ENCODE assay signal across 15 cellular contexts in genomic region chr3:126544596-126545281, GRCh38. TPM values are rescaled to one million over a fixed set of nuclear protein-coding genes. Genes with fewer than 3 reads are reported as not detected.
DNase-seq lines count a peak whose midpoint lies in the region; ATAC-seq and TF ChIP-seq lines count a peak whose summit lies in the region.
"Had no signal": no experiment of that assay in that cellular context is flagged by ENCODE, and none has a peak within 500 bp of the region (broad histone marks: within the 10 kb centered on the region; RNA-seq: fewer than 3 reads in every experiment).

No MANE protein-coding gene starts in this region.

- no peak overlapping the region for H2BK15ac ChIP-seq in H9 (ENCODE audit: low read depth, low read length)

- H3K4me2 ChIP-seq in H9 (ENCODE audit: insufficient read depth, insufficient read length, low read length): no peak overlapping the region

- peaks cover 4% of the 10 kb centered on the region; the same call in 1 of the 2 replicates for H3K4me1 ChIP-seq in H9 (ENCODE audit: insufficient read depth, low read length)
- H3K4me1 ChIP-seq: breast epithelium had no signal

- H2BK120ac ChIP-seq in H9 (ENCODE audit: low read depth, low read length, poor library complexity, severe bottlenecking): no peak overlapping the region

- no peak overlapping the region for H2AFZ ChIP-seq in H9 (ENCODE audit: low read length)

- WGBS in H9 (ENCODE audit: extremely low coverage, insufficient read length, low lambda C conversion rate): no CpG with 5 or more reads among the region's 7 CpGs

- no peak overlapping the region for H2BK12ac ChIP-seq in H9 (ENCODE audit: insufficient read length, low read depth, low read length)

- no peak overlapping the region for H3K9ac ChIP-seq in H9 (ENCODE audit: extremely low read depth, insufficient read length, low read length)

- no peaks in the 10 kb centered on the region for H3K79me1 ChIP-seq in H9 (ENCODE audit: insufficient read depth, low read depth, low read length, poor library complexity, severe bottlenecking)

- no peaks in the 10 kb centered on the region for H3K9me3 Mint-ChIP-seq in H9
- H3K9me3 Mint-ChIP-seq in dendritic cell treated with granulocyte-macrophage colony-stimulating factor and Interleukin-4, amounts not matched to agents 40 ng/mL and 50 ng/mL, for 4 days: peaks cover 5% of the 10 kb centered on the region
- H3K9me3 Mint-ChIP-seq in activated naive CD4-positive, alpha-beta T cell treated with anti-CD3 and anti-CD28 coated beads, Interleukin-2, amount 10 ng/mL, durations not matched to agents 7 days and 5 days: peaks cover 4% of the 10 kb centered on the region

- no peak overlapping the region for H2AK5ac ChIP-seq in H9 (ENCODE audit: insufficient read length, low read length)

- no peak overlapping the region for H2BK5ac ChIP-seq in H9 (ENCODE audit: insufficient read length, low read length)

- no peaks in the 10 kb centered on the region for H3K79me2 ChIP-seq in H9 (ENCODE audit: insufficient read depth, low read length)

- no peak overlapping the region for H3K27ac ChIP-seq in H9 (ENCODE audit: insufficient read length, low read depth, low read length)
- H3K27ac ChIP-seq: breast epithelium, C4-2B, epithelial cell of prostate, ovary had no signal

- peak; percentile 13 for DNase-seq in 8988T
- peak; percentile 14 for DNase-seq in H9
- DNase-seq in omental fat pad (ENCODE audit: low spot score): peak; percentile 20
- no peak for DNase-seq in HUDEP-2 (lab: John Stamatoyannopoulos, UW; ENCODE audit: unreplicated experiment in 76 of 76)
- DNase-seq in NCI-H526 (lab: John Stamatoyannopoulos, UW): no peak
- DNase-seq in activated naive CD4-positive, alpha-beta T cell treated with anti-CD3 and anti-CD28 coated beads, Interleukin-2, amount 10 ng/mL, durations not matched to agents 7 days and 5 days: no peak
- no peak for DNase-seq in Ammon's horn (ENCODE audit: low spot score)
- DNase-seq: activated CD4-positive, alpha-beta T cell treated with anti-CD3 and anti-CD28 coated beads for 36 hours; NCI-H1694; SW 1271 had no signal

- H3K4me1 Mint-ChIP-seq in H9: peaks cover 23 to 36% of the 10 kb centered on the region in 2 experiments
- peaks cover 73% of the 10 kb centered on the region for H3K4me1 Mint-ChIP-seq in dendritic cell treated with granulocyte-macrophage colony-stimulating factor and Interleukin-4, amounts not matched to agents 40 ng/mL and 50 ng/mL, for 4 days (ENCODE audit: low read depth)
- H3K4me1 Mint-ChIP-seq in activated naive CD4-positive, alpha-beta T cell treated with anti-CD3 and anti-CD28 coated beads, Interleukin-2, amount 10 ng/mL, durations not matched to agents 7 days and 5 days: peaks cover 3% of the 10 kb centered on the region
- H3K4me1 Mint-ChIP-seq: activated CD4-positive, alpha-beta T cell treated with anti-CD3 and anti-CD28 coated beads for 36 hours had no signal

- H3K27ac Mint-ChIP-seq in H9: peak overlapping the region in 1 of 3 experiments; percentile 67; a peak in 2 of 7 replicates
- H3K27ac Mint-ChIP-seq in dendritic cell treated with granulocyte-macrophage colony-stimulating factor and Interleukin-4, amounts not matched to agents 40 ng/mL and 50 ng/mL, for 4 days: peak overlapping the region; percentile 49
- no peak overlapping the region for H3K27ac Mint-ChIP-seq in activated naive CD4-positive, alpha-beta T cell treated with anti-CD3 and anti-CD28 coated beads, Interleukin-2, amount 10 ng/mL, durations not matched to agents 7 days and 5 days
- H3K27ac Mint-ChIP-seq: activated CD4-positive, alpha-beta T cell treated with anti-CD3 and anti-CD28 coated beads for 36 hours had no signal

- H3K23me2 ChIP-seq in H9 (ENCODE audit: insufficient read length, low read depth, low read length, poor library complexity, severe bottlenecking): no peaks in the 10 kb centered on the region

- peaks cover 0 to 3% (median 0%) of the 10 kb centered on the region in 3 experiments; a peak in 2 of 7 replicates for H3K36me3 Mint-ChIP-seq in H9 (ENCODE audit: insufficient read depth in 1 of 3, low read depth in 3 of 3)
- H3K36me3 Mint-ChIP-seq in dendritic cell treated with granulocyte-macrophage colony-stimulating factor and Interleukin-4, amounts not matched to agents 40 ng/mL and 50 ng/mL, for 4 days (ENCODE audit: low read depth): peaks cover 39% of the 10 kb centered on the region
- H3K36me3 Mint-ChIP-seq in activated naive CD4-positive, alpha-beta T cell treated with anti-CD3 and anti-CD28 coated beads, Interleukin-2, amount 10 ng/mL, durations not matched to agents 7 days and 5 days: peaks cover 2% of the 10 kb centered on the region

- H3K14ac ChIP-seq in H9 (ENCODE audit: insufficient read depth, low read length): no peak overlapping the region

- no peak overlapping the region for H3K4me3 Mint-ChIP-seq in H9
- H3K4me3 Mint-ChIP-seq in dendritic cell treated with granulocyte-macrophage colony-stimulating factor and Interleukin-4, amounts not matched to agents 40 ng/mL and 50 ng/mL, for 4 days: no peak overlapping the region
- no peak overlapping the region for H3K4me3 Mint-ChIP-seq in activated naive CD4-positive, alpha-beta T cell treated with anti-CD3 and anti-CD28 coated beads, Interleukin-2, amount 10 ng/mL, durations not matched to agents 7 days and 5 days
- H3K4me3 Mint-ChIP-seq: activated CD4-positive, alpha-beta T cell treated with anti-CD3 and anti-CD28 coated beads for 36 hours had no signal

- no peak overlapping the region for H3K18ac ChIP-seq in H9 (ENCODE audit: insufficient read length, low read depth, low read length)

- ATAC-seq in omental fat pad (ENCODE audit: low FRiP score): no peak
- ATAC-seq: activated CD4-positive, alpha-beta T cell treated with anti-CD3 and anti-CD28 coated beads for 36 hours had no signal

- no peak for TF ChIP-seq CTCF in H9 (conservative IDR thresholded peaks at IDR 0.05)
- TF ChIP-seq CTCF in omental fat pad (IDR thresholded peaks at IDR 0.05): no peak

- H3K56ac ChIP-seq in H9 (ENCODE audit: insufficient read length, low read depth, low read length): no peak overlapping the region

- peaks cover 2% of the 10 kb centered on the region for H4K20me1 ChIP-seq in H9 (ENCODE audit: control insufficient read depth, insufficient read depth, insufficient read length)

- no peak overlapping the region for H4K5ac ChIP-seq in H9 (ENCODE audit: insufficient read length, low read depth, low read length)

- no peak overlapping the region for H4K91ac ChIP-seq in H9 (ENCODE audit: insufficient read length, low read depth, low read length)

- H3K27me3 ChIP-seq in H9 (ENCODE audit: insufficient read depth, low read length): no peaks in the 10 kb centered on the region
- H3K27me3 ChIP-seq: ovary had no signal

- CTCF ChIA-PET in activated naive CD4-positive, alpha-beta T cell treated with anti-CD3 and anti-CD28 coated beads, Interleukin-2, amount 10 ng/mL, durations not matched to agents 7 days and 5 days (lab: Charles Lee): no interaction called here

- H3K9me3 ChIP-seq in H9 (ENCODE audit: control insufficient read depth, low read depth, low read length): no peaks in the 10 kb centered on the region
- H3K9me3 ChIP-seq: breast epithelium, ovary had no signal

- H3K23ac ChIP-seq in H9 (ENCODE audit: insufficient read length, low read depth, low read length): no peak overlapping the region

- H3T11ph ChIP-seq in H9 (ENCODE audit: low read length): no peak overlapping the region

- no peak overlapping the region for H4K8ac ChIP-seq in H9 (replicated peaks; ENCODE audit: insufficient read length, low read depth, low read length)

- intact Hi-C loops in dendritic cell treated with granulocyte-macrophage colony-stimulating factor and Interleukin-4, amounts not matched to agents 40 ng/mL and 50 ng/mL, for 4 days (cut with micrococcal nuclease): no loop called here

- no peak overlapping the region for H3K4ac ChIP-seq in H9 (ENCODE audit: low read depth, low read length)

- no peak overlapping the region for H2BK20ac ChIP-seq in H9 (ENCODE audit: low read depth, low read length, poor library complexity, severe bottlenecking)

- peaks cover 11% of the 10 kb centered on the region for H3K27me3 Mint-ChIP-seq in H9 (ENCODE audit: low read depth)
- H3K27me3 Mint-ChIP-seq in dendritic cell treated with granulocyte-macrophage colony-stimulating factor and Interleukin-4, amounts not matched to agents 40 ng/mL and 50 ng/mL, for 4 days: no peaks in the 10 kb centered on the region
- peaks cover 19% of the 10 kb centered on the region for H3K27me3 Mint-ChIP-seq in activated naive CD4-positive, alpha-beta T cell treated with anti-CD3 and anti-CD28 coated beads, Interleukin-2, amount 10 ng/mL, durations not matched to agents 7 days and 5 days

RNA-seq across cellular contexts. Expression of gene C3orf22, which starts 14.0 kb away (rescaled TPM):
- total RNA-seq in H9 (2021) (not detected in 2 replicates), omental fat pad (not detected)
- total RNA-seq: activated CD4-positive, alpha-beta T cell treated with anti-CD3 and anti-CD28 coated beads for 36 hours; breast epithelium had no signal

RNA-seq across cellular contexts. Expression of gene CHST13, which starts 20.8 kb away (rescaled TPM):
- total RNA-seq in H9 (2021) (0.85 and 0.99 TPM in 2 replicates), omental fat pad (1 to 10 TPM in 2 of 4 donors, under 1 TPM in 1, not detected in 1; 0.46 to 2.3 (median 1.7) TPM)
- total RNA-seq: activated CD4-positive, alpha-beta T cell treated with anti-CD3 and anti-CD28 coated beads for 36 hours had no signal

RNA-seq across cellular contexts. Expression of gene UROC1, which starts 27.2 kb away (rescaled TPM):
- total RNA-seq in H9 (2021) (not detected in 2 replicates), omental fat pad (not detected)
- total RNA-seq: activated CD4-positive, alpha-beta T cell treated with anti-CD3 and anti-CD28 coated beads for 36 hours; breast epithelium had no signal

Comparison
In these comparisons a context has a peak if more than half of its experiments do, and no peak if none do; other contexts are left out.
1. DNase-seq: peak in 8988T (single experiment), H9 (single experiment) and omental fat pad (single experiment); none in HUDEP-2 (0 of 76), NCI-H526 (0 of 2), activated naive CD4-positive, alpha-beta T cell treated with anti-CD3 and anti-CD28 coated beads, Interleukin-2, amount 10 ng/mL, durations not matched to agents 7 days and 5 days (single experiment) and Ammon's horn (single experiment).